ENCODE assay signal across 1 cellular context in the genomic region with DNA sequence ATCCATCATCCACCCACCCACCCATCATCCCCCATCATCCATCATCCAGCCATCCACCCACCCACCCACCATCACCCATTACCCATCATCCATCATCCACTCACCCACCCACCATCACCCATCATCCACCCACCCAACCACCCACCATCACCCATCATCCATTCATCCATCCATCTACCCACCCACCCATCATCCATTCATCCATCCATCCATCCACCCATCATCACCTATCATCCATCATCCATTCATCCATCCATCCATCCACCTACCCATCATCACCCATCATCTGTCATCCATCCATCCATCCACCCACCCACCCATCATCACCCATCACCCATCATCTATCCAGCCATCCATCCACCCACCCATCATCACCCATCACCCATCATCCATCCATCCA.
TF ChIP-seq lines count a peak whose summit lies in the region.

No MANE protein-coding gene starts in this region.

TF ChIP-seq in K562, 482 proteins besides CTCF, POLR2A, EP300 and RAD21:
- TF ChIP-seq, protein P1, sequence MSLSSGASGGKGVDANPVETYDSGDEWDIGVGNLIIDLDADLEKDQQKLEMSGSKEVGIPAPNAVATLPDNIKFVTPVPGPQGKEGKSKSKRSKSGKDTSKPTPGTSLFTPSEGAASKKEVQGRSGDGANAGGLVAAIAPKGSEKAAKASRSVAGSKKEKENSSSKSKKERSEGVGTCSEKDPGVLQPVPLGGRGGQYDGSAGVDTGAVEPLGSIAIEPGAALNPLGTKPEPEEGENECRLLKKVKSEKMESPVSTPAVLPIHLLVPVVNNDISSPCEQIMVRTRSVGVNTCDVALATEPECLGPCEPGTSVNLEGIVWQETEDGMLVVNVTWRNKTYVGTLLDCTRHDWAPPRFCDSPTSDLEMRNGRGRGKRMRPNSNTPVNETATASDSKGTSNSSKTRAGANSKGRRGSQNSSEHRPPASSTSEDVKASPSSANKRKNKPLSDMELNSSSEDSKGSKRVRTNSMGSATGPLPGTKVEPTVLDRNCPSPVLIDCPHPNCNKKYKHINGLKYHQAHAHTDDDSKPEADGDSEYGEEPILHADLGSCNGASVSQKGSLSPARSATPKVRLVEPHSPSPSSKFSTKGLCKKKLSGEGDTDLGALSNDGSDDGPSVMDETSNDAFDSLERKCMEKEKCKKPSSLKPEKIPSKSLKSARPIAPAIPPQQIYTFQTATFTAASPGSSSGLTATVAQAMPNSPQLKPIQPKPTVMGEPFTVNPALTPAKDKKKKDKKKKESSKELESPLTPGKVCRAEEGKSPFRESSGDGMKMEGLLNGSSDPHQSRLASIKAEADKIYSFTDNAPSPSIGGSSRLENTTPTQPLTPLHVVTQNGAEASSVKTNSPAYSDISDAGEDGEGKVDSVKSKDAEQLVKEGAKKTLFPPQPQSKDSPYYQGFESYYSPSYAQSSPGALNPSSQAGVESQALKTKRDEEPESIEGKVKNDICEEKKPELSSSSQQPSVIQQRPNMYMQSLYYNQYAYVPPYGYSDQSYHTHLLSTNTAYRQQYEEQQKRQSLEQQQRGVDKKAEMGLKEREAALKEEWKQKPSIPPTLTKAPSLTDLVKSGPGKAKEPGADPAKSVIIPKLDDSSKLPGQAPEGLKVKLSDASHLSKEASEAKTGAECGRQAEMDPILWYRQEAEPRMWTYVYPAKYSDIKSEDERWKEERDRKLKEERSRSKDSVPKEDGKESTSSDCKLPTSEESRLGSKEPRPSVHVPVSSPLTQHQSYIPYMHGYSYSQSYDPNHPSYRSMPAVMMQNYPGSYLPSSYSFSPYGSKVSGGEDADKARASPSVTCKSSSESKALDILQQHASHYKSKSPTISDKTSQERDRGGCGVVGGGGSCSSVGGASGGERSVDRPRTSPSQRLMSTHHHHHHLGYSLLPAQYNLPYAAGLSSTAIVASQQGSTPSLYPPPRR (CRISPR knock-in tag; IDR thresholded peaks at IDR 0.05; ENCODE audit: borderline replicate concordance) = no peak
- TF ChIP-seq ARHGAP35 (IDR thresholded peaks at IDR 0.05; ENCODE audit: partially characterized antibody) = peak; percentile 39
- TF ChIP-seq EGR1 (conservative IDR thresholded peaks at IDR 0.05) = 0 out of 2 replicates have a peak, but pooled peaks have one; percentile 27
- TF ChIP-seq TRIM24 (IDR thresholded peaks at IDR 0.05) = no peak
- no peak for TF ChIP-seq ZNF584 (CRISPR knock-in tag; IDR thresholded peaks at IDR 0.05; ENCODE audit: low read depth)
- TF ChIP-seq PHF20 (IDR thresholded peaks at IDR 0.05; ENCODE audit: partially characterized antibody) = no peak
- TF ChIP-seq NFYB (IDR thresholded peaks at IDR 0.05; ENCODE audit: extremely low read depth, insufficient read length) = no peak
- peak in 1 of 2 experiments; percentile 13; a peak in 1 of 4 replicates for TF ChIP-seq HDAC1 (IDR thresholded peaks at IDR 0.05)
- no peak for TF ChIP-seq SMAD3 (CRISPR knock-in tag; conservative IDR thresholded peaks at IDR 0.05)
- TF ChIP-seq MECOM (CRISPR knock-in tag; IDR thresholded peaks at IDR 0.05) = no peak
- no peak for TF ChIP-seq POLR3A (IDR thresholded peaks at IDR 0.05; ENCODE audit: borderline replicate concordance, extremely low read depth, insufficient read depth, insufficient read length)
- peak; percentile 52; the same call in 1 of the 2 replicates for TF ChIP-seq EHMT2 (IDR thresholded peaks at IDR 0.05)
- TF ChIP-seq, protein P2, sequence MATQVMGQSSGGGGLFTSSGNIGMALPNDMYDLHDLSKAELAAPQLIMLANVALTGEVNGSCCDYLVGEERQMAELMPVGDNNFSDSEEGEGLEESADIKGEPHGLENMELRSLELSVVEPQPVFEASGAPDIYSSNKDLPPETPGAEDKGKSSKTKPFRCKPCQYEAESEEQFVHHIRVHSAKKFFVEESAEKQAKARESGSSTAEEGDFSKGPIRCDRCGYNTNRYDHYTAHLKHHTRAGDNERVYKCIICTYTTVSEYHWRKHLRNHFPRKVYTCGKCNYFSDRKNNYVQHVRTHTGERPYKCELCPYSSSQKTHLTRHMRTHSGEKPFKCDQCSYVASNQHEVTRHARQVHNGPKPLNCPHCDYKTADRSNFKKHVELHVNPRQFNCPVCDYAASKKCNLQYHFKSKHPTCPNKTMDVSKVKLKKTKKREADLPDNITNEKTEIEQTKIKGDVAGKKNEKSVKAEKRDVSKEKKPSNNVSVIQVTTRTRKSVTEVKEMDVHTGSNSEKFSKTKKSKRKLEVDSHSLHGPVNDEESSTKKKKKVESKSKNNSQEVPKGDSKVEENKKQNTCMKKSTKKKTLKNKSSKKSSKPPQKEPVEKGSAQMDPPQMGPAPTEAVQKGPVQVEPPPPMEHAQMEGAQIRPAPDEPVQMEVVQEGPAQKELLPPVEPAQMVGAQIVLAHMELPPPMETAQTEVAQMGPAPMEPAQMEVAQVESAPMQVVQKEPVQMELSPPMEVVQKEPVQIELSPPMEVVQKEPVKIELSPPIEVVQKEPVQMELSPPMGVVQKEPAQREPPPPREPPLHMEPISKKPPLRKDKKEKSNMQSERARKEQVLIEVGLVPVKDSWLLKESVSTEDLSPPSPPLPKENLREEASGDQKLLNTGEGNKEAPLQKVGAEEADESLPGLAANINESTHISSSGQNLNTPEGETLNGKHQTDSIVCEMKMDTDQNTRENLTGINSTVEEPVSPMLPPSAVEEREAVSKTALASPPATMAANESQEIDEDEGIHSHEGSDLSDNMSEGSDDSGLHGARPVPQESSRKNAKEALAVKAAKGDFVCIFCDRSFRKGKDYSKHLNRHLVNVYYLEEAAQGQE (CRISPR knock-in tag; IDR thresholded peaks at IDR 0.05; ENCODE audit: low read depth) = no peak
- no peak for TF ChIP-seq ZNF780A (CRISPR knock-in tag; IDR thresholded peaks at IDR 0.05)
- TF ChIP-seq SREBF1 (IDR thresholded peaks at IDR 0.05; ENCODE audit: borderline replicate concordance, low read depth, low read length) = no peak
- TF ChIP-seq FOXJ2 (tag; IDR thresholded peaks at IDR 0.05) = no peak
- TF ChIP-seq RUNX1 (IDR thresholded peaks at IDR 0.05; ENCODE audit: low read depth) = no peak
- TF ChIP-seq ZNF174 (CRISPR knock-in tag; IDR thresholded peaks at IDR 0.05) = no peak
- TF ChIP-seq HNRNPH1 (optimal IDR thresholded peaks at IDR 0.05; ENCODE audit: low read depth, low read length) = no peak
- TF ChIP-seq, protein P3, sequence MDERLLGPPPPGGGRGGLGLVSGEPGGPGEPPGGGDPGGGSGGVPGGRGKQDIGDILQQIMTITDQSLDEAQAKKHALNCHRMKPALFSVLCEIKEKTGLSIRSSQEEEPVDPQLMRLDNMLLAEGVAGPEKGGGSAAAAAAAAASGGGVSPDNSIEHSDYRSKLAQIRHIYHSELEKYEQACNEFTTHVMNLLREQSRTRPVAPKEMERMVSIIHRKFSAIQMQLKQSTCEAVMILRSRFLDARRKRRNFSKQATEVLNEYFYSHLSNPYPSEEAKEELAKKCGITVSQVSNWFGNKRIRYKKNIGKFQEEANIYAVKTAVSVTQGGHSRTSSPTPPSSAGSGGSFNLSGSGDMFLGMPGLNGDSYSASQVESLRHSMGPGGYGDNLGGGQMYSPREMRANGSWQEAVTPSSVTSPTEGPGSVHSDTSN (CRISPR knock-in tag; IDR thresholded peaks at IDR 0.05; ENCODE audit: low read depth) = no peak
- TF ChIP-seq, protein P3 (tag; conservative IDR thresholded peaks at IDR 0.05; ENCODE audit: low read depth) = peak; percentile 57; the same call in 1 of the 2 replicates
- no peak for TF ChIP-seq ARID2 (IDR thresholded peaks at IDR 0.05)
TF ChIP-seq in K562: peak in this region for 5.
